Comparison of ENCODE assay signal across 1 cellular context in the genomic region with DNA sequence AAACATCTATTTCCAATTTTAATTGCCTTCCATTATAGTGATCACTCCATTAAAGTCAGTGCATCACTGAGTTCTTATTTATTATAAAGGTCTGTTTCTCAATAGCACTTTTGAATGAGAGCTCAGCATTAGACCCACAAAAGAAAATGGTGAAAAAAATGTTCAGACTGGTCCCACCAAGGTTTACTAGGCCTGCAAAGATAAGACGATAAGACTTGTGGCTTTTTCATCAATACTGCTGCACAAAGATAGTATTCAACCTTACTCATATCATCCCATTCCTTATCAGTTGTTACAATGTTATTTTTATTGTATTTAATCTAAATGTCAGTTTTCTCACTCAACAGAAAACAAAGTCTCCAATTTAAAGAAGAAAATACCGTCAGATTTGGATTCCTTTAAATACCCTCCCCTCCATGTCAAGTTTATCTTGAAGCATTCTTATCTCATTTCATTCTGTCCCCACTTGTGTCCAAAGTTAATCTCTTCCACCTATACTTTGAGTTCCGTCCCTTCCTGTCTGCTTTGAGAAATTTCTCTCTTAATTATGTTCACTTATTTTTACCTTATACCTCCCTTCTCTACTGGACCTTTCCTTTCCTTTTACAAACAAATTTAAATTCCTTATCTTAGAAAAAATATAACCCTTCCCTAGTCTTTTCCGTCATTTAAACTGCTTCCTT.
TF ChIP-seq lines count a peak whose summit lies in the region.

No MANE protein-coding gene starts in this region.

TF ChIP-seq in GM23338, 12 proteins besides CTCF, POLR2A, EP300 and RAD21:
- TF ChIP-seq EZH2 (IDR thresholded peaks at IDR 0.05; ENCODE audit: low read depth, unreplicated experiment) (no peak), POLR2AphosphoS5 (IDR thresholded peaks at IDR 0.05; ENCODE audit: low read depth) (no peak), STAT1 (IDR thresholded peaks at IDR 0.05; ENCODE audit: unreplicated experiment) (no peak), ZNF114 (CRISPR knock-in tag; IDR thresholded peaks at IDR 0.05) (no peak), EZH2phosphoT487 (IDR thresholded peaks at IDR 0.05; ENCODE audit: unreplicated experiment) (no peak)
- TF ChIP-seq, protein P1, sequence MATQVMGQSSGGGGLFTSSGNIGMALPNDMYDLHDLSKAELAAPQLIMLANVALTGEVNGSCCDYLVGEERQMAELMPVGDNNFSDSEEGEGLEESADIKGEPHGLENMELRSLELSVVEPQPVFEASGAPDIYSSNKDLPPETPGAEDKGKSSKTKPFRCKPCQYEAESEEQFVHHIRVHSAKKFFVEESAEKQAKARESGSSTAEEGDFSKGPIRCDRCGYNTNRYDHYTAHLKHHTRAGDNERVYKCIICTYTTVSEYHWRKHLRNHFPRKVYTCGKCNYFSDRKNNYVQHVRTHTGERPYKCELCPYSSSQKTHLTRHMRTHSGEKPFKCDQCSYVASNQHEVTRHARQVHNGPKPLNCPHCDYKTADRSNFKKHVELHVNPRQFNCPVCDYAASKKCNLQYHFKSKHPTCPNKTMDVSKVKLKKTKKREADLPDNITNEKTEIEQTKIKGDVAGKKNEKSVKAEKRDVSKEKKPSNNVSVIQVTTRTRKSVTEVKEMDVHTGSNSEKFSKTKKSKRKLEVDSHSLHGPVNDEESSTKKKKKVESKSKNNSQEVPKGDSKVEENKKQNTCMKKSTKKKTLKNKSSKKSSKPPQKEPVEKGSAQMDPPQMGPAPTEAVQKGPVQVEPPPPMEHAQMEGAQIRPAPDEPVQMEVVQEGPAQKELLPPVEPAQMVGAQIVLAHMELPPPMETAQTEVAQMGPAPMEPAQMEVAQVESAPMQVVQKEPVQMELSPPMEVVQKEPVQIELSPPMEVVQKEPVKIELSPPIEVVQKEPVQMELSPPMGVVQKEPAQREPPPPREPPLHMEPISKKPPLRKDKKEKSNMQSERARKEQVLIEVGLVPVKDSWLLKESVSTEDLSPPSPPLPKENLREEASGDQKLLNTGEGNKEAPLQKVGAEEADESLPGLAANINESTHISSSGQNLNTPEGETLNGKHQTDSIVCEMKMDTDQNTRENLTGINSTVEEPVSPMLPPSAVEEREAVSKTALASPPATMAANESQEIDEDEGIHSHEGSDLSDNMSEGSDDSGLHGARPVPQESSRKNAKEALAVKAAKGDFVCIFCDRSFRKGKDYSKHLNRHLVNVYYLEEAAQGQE (IDR thresholded peaks at IDR 0.05; ENCODE audit: unreplicated experiment) = no peak
